Comparison of ENCODE assay signal across 8 cellular contexts in genomic region chr19:14516048-14516534, GRCh38. TPM values are rescaled to one million over a fixed set of nuclear protein-coding genes. Genes with fewer than 3 reads are reported as not detected.
DNase-seq lines count a peak whose midpoint lies in the region; ATAC-seq, FAIRE-seq and TF ChIP-seq lines count a peak whose summit lies in the region.

No MANE protein-coding gene starts in this region.

- H3K27ac ChIP-seq in A673 (ENCODE audit: low read depth, low read length, poor library complexity, severe bottlenecking): no peak overlapping the region
- H3K27ac ChIP-seq in HUES64 (ENCODE audit: low read depth, low read length): no peak overlapping the region
- peak overlapping the region; percentile 99 to 100 for H3K27ac ChIP-seq in mucosa of rectum (ENCODE audit: low read depth in 2 of 2, low read length in 2 of 2)

- peaks cover 32% of the 10 kb centered on the region for H3K36me3 ChIP-seq in A673 (ENCODE audit: insufficient read depth, low read length, poor library complexity, severe bottlenecking)
- H3K36me3 ChIP-seq in HUES64 (ENCODE audit: insufficient read depth, low read length): peaks cover 31% of the 10 kb centered on the region
- peaks cover 21% of the 10 kb centered on the region for H3K36me3 ChIP-seq in bronchial epithelial cell (ENCODE audit: control insufficient read depth, insufficient read depth, low read length)
- peaks cover 22 to 31% of the 10 kb centered on the region in 2 donors for H3K36me3 ChIP-seq in mucosa of rectum (ENCODE audit: control insufficient read depth in 2 of 2, insufficient read depth in 2 of 2, low read length in 2 of 2)

- POLR2A ChIA-PET in A673 (lab: Charles Lee; ENCODE audit: low non-redundant PET): no interaction called here

- DNase-seq in A673 (ENCODE audit: low spot score): no peak
- DNase-seq in bronchial epithelial cell (ENCODE audit: low read depth): no peak
- DNase-seq in activated CD8-positive, alpha-beta memory T cell treated with anti-CD3 and anti-CD28 coated beads, Interleukin-2, amount 50 U/mL, for 4 hours: no peak

- BruUV-seq in A673 (replicated peaks; lab: Mats Ljungman, UMichigan): no TSS peak

- no peak for TF ChIP-seq CTCF in A673 (conservative IDR thresholded peaks at IDR 0.05; ENCODE audit: low read depth, low read length)
- peak; percentile 26 for TF ChIP-seq CTCF in bronchial epithelial cell (IDR thresholded peaks at IDR 0.05; ENCODE audit: insufficient read depth, low read length, severe bottlenecking)

- CTCF ChIA-PET in A673 (lab: Charles Lee): no interaction called here

- H3K9me3 ChIP-seq in A673 (ENCODE audit: low read depth, low read length, poor library complexity, severe bottlenecking) (no peaks in the 10 kb centered on the region), HUES64 (ENCODE audit: insufficient read depth, low read depth, low read length) (no peaks in the 10 kb centered on the region), mucosa of rectum (ENCODE audit: control insufficient read depth in 2 of 2, low read length in 2 of 2) (no peaks in the 10 kb centered on the region)

- ATAC-seq in HG02571 (IDR thresholded peaks at IDR 0.05; ENCODE audit: unreplicated experiment) (no peak), HG03045 (IDR thresholded peaks at IDR 0.05; ENCODE audit: unreplicated experiment) (no peak), GM19023 (IDR thresholded peaks at IDR 0.05; ENCODE audit: unreplicated experiment) (no peak)

- H3K27me3 ChIP-seq in A673 (replicated peaks; ENCODE audit: insufficient read depth, low read depth, low read length, poor library complexity) (no peaks in the 10 kb centered on the region), HUES64 (ENCODE audit: insufficient read depth, low read length) (no peaks in the 10 kb centered on the region), bronchial epithelial cell (ENCODE audit: control insufficient read depth, insufficient read depth, low read length) (no peaks in the 10 kb centered on the region), mucosa of rectum (ENCODE audit: control insufficient read depth in 2 of 2, insufficient read depth in 2 of 2, low read length in 2 of 2) (no peaks in the 10 kb centered on the region)

- H3K4me3 ChIP-seq in A673 (ENCODE audit: low read depth, low read length, poor library complexity, severe bottlenecking) (peak overlapping the region; percentile 96), HUES64 (ENCODE audit: low read length) (peak overlapping the region; percentile 86), bronchial epithelial cell (ENCODE audit: low read depth, low read length) (peak overlapping the region; percentile 95), mucosa of rectum (ENCODE audit: low read length in 2 of 2) (peak overlapping the region; percentile 85 to 95)

- no peak for FAIRE-seq in bronchial epithelial cell (lab: Jason Lieb, UNC)

- intact Hi-C loops in A673 (cut with micrococcal nuclease; ENCODE audit: unreplicated experiment): no loop called here

- 92% methylated on average over 15 of the region's 15 CpGs for WGBS in HUES64

- H3K4me1 ChIP-seq in A673 (ENCODE audit: insufficient read depth, low read length, poor library complexity, severe bottlenecking) (peaks cover 9% of the 10 kb centered on the region), HUES64 (ENCODE audit: insufficient read depth, low read length) (peaks cover 9% of the 10 kb centered on the region; the same call in 1 of the 2 replicates), mucosa of rectum (ENCODE audit: control insufficient read depth in 2 of 2, insufficient read depth in 2 of 2, low read length in 2 of 2) (peaks cover 28 to 33% of the 10 kb centered on the region in 2 donors)

- H3K9ac ChIP-seq in HUES64 (ENCODE audit: low read depth, low read length): no peak overlapping the region
- H3K9ac ChIP-seq in mucosa of rectum (ENCODE audit: low read depth in 1 of 2, low read length in 2 of 2): peak overlapping the region in 1 of 2 donors; percentile 100

RNA-seq across cellular contexts. Expression of gene DNAJB1, which starts 2.1 kb away (rescaled TPM):
- 105 and 122 TPM in 2 replicates for total RNA-seq in A673 (2021)
- polyA plus RNA-seq in HUES64 (2013, experiment 1 of 2): 51.3 TPM
- 46.2 TPM for polyA plus RNA-seq in HUES64 (2013, experiment 2 of 2)
- 58.4 and 117 TPM in 2 replicates for total RNA-seq in bronchial epithelial cell

RNA-seq across cellular contexts. Expression of gene TECR, which starts 13.3 kb away (rescaled TPM):
- total RNA-seq in A673 (2021) (189 and 203 TPM in 2 replicates), bronchial epithelial cell (20.0 and 46.3 TPM in 2 replicates)
- 87.7 TPM for polyA plus RNA-seq in HUES64 (2013, experiment 1 of 2)
- polyA plus RNA-seq in HUES64 (2013, experiment 2 of 2): 95.2 TPM

RNA-seq across cellular contexts. Expression of gene GIPC1, which starts 20.2 kb away (rescaled TPM):
- 59.4 and 61.7 TPM in 2 replicates for total RNA-seq in A673 (2021)
- 48.3 TPM for polyA plus RNA-seq in HUES64 (2013, experiment 1 of 2)
- 46.0 TPM for polyA plus RNA-seq in HUES64 (2013, experiment 2 of 2)
- total RNA-seq in bronchial epithelial cell: 327 and 466 TPM in 2 replicates

RNA-seq across cellular contexts. Expression of gene PTGER1, which starts 40.9 kb away (rescaled TPM):
- total RNA-seq in A673 (2021) (0.72 TPM in 1 of 2 replicates, not detected in the other), bronchial epithelial cell (1.5 and 2.6 TPM in 2 replicates)
- polyA plus RNA-seq in HUES64 (2013, experiment 1 of 2): 0.30 TPM
- polyA plus RNA-seq in HUES64 (2013, experiment 2 of 2): not detected

RNA-seq across cellular contexts. Expression of gene NDUFB7, which starts 55.8 kb away (rescaled TPM):
- total RNA-seq in A673 (2021) (180 and 196 TPM in 2 replicates), bronchial epithelial cell (192 and 347 TPM in 2 replicates)
- polyA plus RNA-seq in HUES64 (2013, experiment 1 of 2): 132 TPM
- polyA plus RNA-seq in HUES64 (2013, experiment 2 of 2): 143 TPM

Comparison
In these comparisons a context has a peak if more than half of its experiments do, and no peak if none do; other contexts are left out.
1. H3K27ac ChIP-seq: peak in mucosa of rectum (2 of 2); none in A673 (single experiment) and HUES64 (single experiment).
2. Peak in every context shown above with its lines, with median percentiles within 50 percentile points of each other: H3K4me3 ChIP-seq.